ENCODE assay signal across 8 cellular contexts in the genomic region with DNA sequence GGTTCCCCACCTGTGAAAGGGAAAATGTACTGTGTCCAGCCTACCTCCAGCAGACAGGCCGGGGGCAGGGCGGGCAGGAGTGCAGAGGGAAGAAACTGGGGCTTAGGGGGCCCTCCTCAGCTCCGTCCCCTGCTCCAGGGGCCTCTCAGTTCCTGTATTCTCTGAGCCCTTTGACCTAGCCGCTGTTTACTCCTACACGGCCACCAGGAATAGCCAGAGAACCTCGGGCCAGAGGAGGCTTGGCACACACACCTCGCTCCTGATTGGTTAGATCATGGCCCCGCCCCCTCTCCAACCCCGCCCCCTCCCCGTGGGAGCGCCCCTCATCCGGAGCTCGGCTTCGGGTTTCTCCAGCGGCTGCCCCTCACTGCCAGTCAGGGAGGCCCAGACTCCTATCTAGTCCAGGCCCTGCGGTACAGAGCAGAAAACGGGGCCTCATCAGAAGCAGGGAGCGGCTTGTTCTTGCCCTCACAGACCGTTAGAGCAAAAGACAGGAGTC. TPM values are rescaled to one million over a fixed set of nuclear protein-coding genes. Genes with fewer than 3 reads are reported as not detected.
DNase-seq lines count a peak whose midpoint lies in the region; ATAC-seq lines count a peak whose summit lies in the region.

No MANE protein-coding gene starts in this region.

- intact Hi-C loops in sciatic nerve (cut with DNase I): no loop called here

- peak; percentile 68 for DNase-seq in ELR (ENCODE audit: low read depth)
- peak; percentile 47 for DNase-seq in NCI-H2171 (lab: John Stamatoyannopoulos, UW)
- peak; percentile 74 for DNase-seq in astrocyte of the hippocampus (ENCODE audit: low read depth, low spot score)
- DNase-seq in iPS DF 19.7 (ENCODE audit: low read depth, low spot score): peak; percentile 54
- DNase-seq in sciatic nerve (ENCODE audit: low spot score): peak; percentile 91
- no peak for DNase-seq in NCI-H1694 treated with DMSO at 0.1 percent for 48 hours (lab: John Stamatoyannopoulos, UW)
- no peak for DNase-seq in activated CD4-positive, alpha-beta T cell treated with anti-CD3 and anti-CD28 coated beads for 4 hours

- ATAC-seq in sciatic nerve (peak; percentile 91), GM21528 (IDR thresholded peaks at IDR 0.05; ENCODE audit: low FRiP score, unreplicated experiment) (no peak)

RNA-seq across cellular contexts. Expression of gene ST6GALNAC6, which starts 2.2 kb away (rescaled TPM):
- 108 TPM for total RNA-seq in sciatic nerve

RNA-seq across cellular contexts. Expression of gene ST6GALNAC4, which starts 19.6 kb away (rescaled TPM):
- 19.6 TPM for total RNA-seq in sciatic nerve

RNA-seq across cellular contexts. Expression of gene AK1, which starts 19.8 kb away (rescaled TPM):
- 61.0 TPM for total RNA-seq in sciatic nerve

RNA-seq across cellular contexts. Expression of gene PIP5KL1, which starts 33.3 kb away (rescaled TPM):
- total RNA-seq in sciatic nerve: 2.0 TPM

RNA-seq across cellular contexts. Expression of gene DPM2, which starts 40.4 kb away (rescaled TPM):
- total RNA-seq in sciatic nerve: 24.6 TPM

Comparison
In these comparisons a context has a peak if more than half of its experiments do, and no peak if none do; other contexts are left out.
1. DNase-seq: peak in ELR (single experiment), NCI-H2171 (single experiment), astrocyte of the hippocampus (single experiment), iPS DF 19.7 (single experiment) and sciatic nerve (single experiment); none in NCI-H1694 treated with DMSO at 0.1 percent for 48 hours (single experiment) and activated CD4-positive, alpha-beta T cell treated with anti-CD3 and anti-CD28 coated beads for 4 hours (0 of 2).